ENCODE assay signal across 10 cellular contexts in the genomic region with DNA sequence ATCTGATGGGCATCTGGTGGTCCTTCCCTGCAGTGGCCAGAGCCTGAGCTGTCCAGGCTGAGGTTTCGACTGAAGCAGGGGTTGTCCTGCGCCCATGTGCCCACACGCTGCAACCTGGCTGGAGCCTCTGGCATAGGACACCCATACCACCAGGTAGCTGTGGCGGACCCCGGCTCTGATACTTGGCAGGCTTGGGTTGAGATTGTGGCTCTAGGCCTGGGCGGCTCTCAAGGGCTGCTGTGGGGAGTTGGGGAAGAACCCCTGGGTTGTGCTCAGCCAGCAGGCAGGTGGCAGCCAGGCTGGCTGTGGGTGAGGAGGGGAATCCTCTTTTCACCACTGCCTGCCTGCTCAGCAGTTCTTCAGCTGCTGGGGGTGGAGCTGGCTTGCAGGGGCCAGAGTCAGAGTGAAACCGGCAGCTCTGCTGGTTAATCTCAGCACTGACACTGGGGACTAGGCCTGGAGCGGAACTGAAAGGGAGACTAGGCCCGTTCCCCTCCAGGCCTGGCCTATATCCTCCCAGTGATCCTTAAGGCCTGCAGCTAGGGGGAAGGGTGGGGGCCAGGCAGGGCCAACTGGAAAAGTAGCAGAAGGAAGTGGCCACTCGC. TPM values are rescaled to one million over a fixed set of nuclear protein-coding genes. Genes with fewer than 3 reads are reported as not detected.
DNase-seq lines count a peak whose midpoint lies in the region; ATAC-seq and TF ChIP-seq lines count a peak whose summit lies in the region.
"Had no signal": no experiment of that assay in that cellular context is flagged by ENCODE, and none has a peak within 500 bp of the region (broad histone marks: within the 10 kb centered on the region; RNA-seq: fewer than 3 reads in every experiment).

No MANE protein-coding gene starts in this region.

- POLR2A ChIA-PET in MCF 10A (lab: Yijun Ruan, JAX) (interaction anchor here (0.6 to 1.0 kb wide), 2 partner anchors 15 to 39 kb away, joined by 3 to 4 read pairs; no protein-coding TSS in a partner anchor), WTC11 (lab: Charles Lee) (interaction anchor here (0.5 to 1.6 kb wide), 5 partner anchors 20 to 325 kb away, joined by 3 to 5 read pairs (median 3); no protein-coding TSS in a partner anchor)

- 88 to 89% methylated on average over 6 to 9 of the region's 10 CpGs for WGBS in mesodermal cell (ENCODE audit: insufficient coverage in 2 of 2), 2 experiments

- no peaks in the 10 kb centered on the region for H3K9me3 ChIP-seq in breast epithelium
- no peaks in the 10 kb centered on the region for H3K9me3 ChIP-seq in mesodermal cell (ENCODE audit: control insufficient read depth, low read length)
- H3K9me3 ChIP-seq: Caco-2 had no signal

- H3K4me1 Mint-ChIP-seq in MCF 10A (ENCODE audit: insufficient read depth, unreplicated experiment) (peaks cover 23% of the 10 kb centered on the region), WTC11 (peaks cover 25% of the 10 kb centered on the region), chondrocyte (ENCODE audit: low read depth) (peaks cover 33% of the 10 kb centered on the region)

- no peak for DNase-seq in breast epithelium (ENCODE audit: low spot score in 2 of 2)
- DNase-seq in MCF 10A (ENCODE audit: unreplicated experiment), result no peak
- no peak for DNase-seq in WTC11 (ENCODE audit: low spot score)
- no peak for DNase-seq in chondrocyte (ENCODE audit: low spot score)
- peak; percentile 69 to 75 for DNase-seq in stimulated activated CD8-positive, alpha-beta memory T cell treated with anti-CD3 and anti-CD28 coated beads, Interleukin-7, amount 100 ng/mL, for 4 hours (ENCODE audit: low read depth in 2 of 2)
- no peak for DNase-seq in NCI-H187 treated with DMSO at 0.1 percent for 48 hours (lab: John Stamatoyannopoulos, UW)

- no TSS peak for BruUV-seq in MCF 10A (replicated peaks; lab: Mats Ljungman, UMichigan)

- H3K9me3 Mint-ChIP-seq in MCF 10A (ENCODE audit: unreplicated experiment) (no peaks in the 10 kb centered on the region), WTC11 (no peaks in the 10 kb centered on the region), chondrocyte (ENCODE audit: low read depth) (no peaks in the 10 kb centered on the region)
- H3K9me3 Mint-ChIP-seq: mesothelial cell of epicardium had no signal

- no peaks in the 10 kb centered on the region for H3K27me3 Mint-ChIP-seq in MCF 10A (ENCODE audit: insufficient read depth, unreplicated experiment)
- no peaks in the 10 kb centered on the region for H3K27me3 Mint-ChIP-seq in WTC11 (ENCODE audit: low read depth)
- H3K27me3 Mint-ChIP-seq in chondrocyte (ENCODE audit: low read depth), result no peaks in the 10 kb centered on the region

- ATAC-seq in HG03439 (IDR thresholded peaks at IDR 0.05; ENCODE audit: unreplicated experiment) (peak; percentile 77), WTC11 (peak; percentile 25)

- H3K4me3 ChIP-seq in breast epithelium, result peak overlapping the region in 1 of 3 donors; percentile 30
- H3K4me3 ChIP-seq in mesodermal cell (ENCODE audit: extremely low read depth, insufficient read depth, low read length, poor library complexity, severe bottlenecking), result no peak overlapping the region

- no peak for TF ChIP-seq POLR2A in breast epithelium (IDR thresholded peaks at IDR 0.05)

- H3K27ac ChIP-seq in breast epithelium, result peak overlapping the region; percentile 45 to 80
- H3K27ac ChIP-seq in mesodermal cell (ENCODE audit: low read depth, low read length, severe bottlenecking), result peak overlapping the region; percentile 84

- no peak overlapping the region for H3K27ac Mint-ChIP-seq in MCF 10A (ENCODE audit: low read depth, unreplicated experiment)
- peak overlapping the region; percentile 60 for H3K27ac Mint-ChIP-seq in WTC11
- peak overlapping the region; percentile 36 for H3K27ac Mint-ChIP-seq in chondrocyte (ENCODE audit: unreplicated experiment)
- H3K27ac Mint-ChIP-seq: mesothelial cell of epicardium had no signal

- CTCF ChIA-PET in MCF 10A (lab: Yijun Ruan, JAX), result interaction anchor here (0.6 to 4.0 kb wide), 5 partner anchors 14 to 437 kb away, joined by 3 to 35 read pairs (median 4); no protein-coding TSS in a partner anchor
- CTCF ChIA-PET in WTC11 (lab: Charles Lee), result interaction anchor here (0.6 to 3.8 kb wide), 10 partner anchors 8 to 229 kb away, joined by 3 to 38 read pairs (median 5); a partner anchor contains a TSS

- intact Hi-C loops in breast epithelium (cut with DNase I; ENCODE audit: low total_unique reads), result loop anchor here (5.0 kb wide), 1 partner anchor 48 kb away; no protein-coding TSS in a partner anchor
- intact Hi-C loops in MCF 10A (cut with micrococcal nuclease), result no loop called here

- no peak overlapping the region for H3K4me3 Mint-ChIP-seq in MCF 10A (ENCODE audit: unreplicated experiment)
- no peak overlapping the region for H3K4me3 Mint-ChIP-seq in WTC11
- H3K4me3 Mint-ChIP-seq in chondrocyte (ENCODE audit: unreplicated experiment), result no peak overlapping the region
- H3K4me3 Mint-ChIP-seq: mesothelial cell of epicardium had no signal

- H3K36me3 ChIP-seq in breast epithelium, result no peaks in the 10 kb centered on the region
- peaks cover 83% of the 10 kb centered on the region for H3K36me3 ChIP-seq in mesodermal cell (ENCODE audit: control insufficient read depth, insufficient read depth, low read length)

- TF ChIP-seq CTCF in breast epithelium (IDR thresholded peaks at IDR 0.05) (no peak), MCF 10A (IDR thresholded peaks at IDR 0.05; ENCODE audit: unreplicated experiment) (no peak), WTC11 (IDR thresholded peaks at IDR 0.05) (no peak), chondrocyte (IDR thresholded peaks at IDR 0.05) (no peak)

- H3K27me3 ChIP-seq in breast epithelium, result no peaks in the 10 kb centered on the region

- H3K4me1 ChIP-seq in breast epithelium, result peaks cover 0 to 4% of the 10 kb centered on the region in 2 donors
- peaks cover 29% of the 10 kb centered on the region for H3K4me1 ChIP-seq in mesodermal cell (ENCODE audit: control insufficient read depth, insufficient read depth, low read length, poor library complexity, severe bottlenecking)
- H3K4me1 ChIP-seq: Caco-2 had no signal

- H3K36me3 Mint-ChIP-seq in MCF 10A (ENCODE audit: insufficient read depth, unreplicated experiment), result peaks cover 66% of the 10 kb centered on the region
- peaks cover 30% of the 10 kb centered on the region for H3K36me3 Mint-ChIP-seq in WTC11
- peaks cover 13% of the 10 kb centered on the region for H3K36me3 Mint-ChIP-seq in chondrocyte (ENCODE audit: low read depth)

TF ChIP-seq in WTC11, 78 proteins besides CTCF, POLR2A, EP300 and RAD21:
- TF ChIP-seq ESRRA (CRISPR knock-in tag; IDR thresholded peaks at IDR 0.05; ENCODE audit: borderline replicate concordance), result no peak
- no peak for TF ChIP-seq KAT7 (CRISPR knock-in tag; IDR thresholded peaks at IDR 0.05; ENCODE audit: borderline replicate concordance)
- TF ChIP-seq RELA (CRISPR knock-in tag; IDR thresholded peaks at IDR 0.05; ENCODE audit: borderline replicate concordance), result no peak
- TF ChIP-seq FOXJ3 (CRISPR knock-in tag; IDR thresholded peaks at IDR 0.05; ENCODE audit: borderline replicate concordance), result no peak
- no peak for TF ChIP-seq NFE2L1 (CRISPR knock-in tag; IDR thresholded peaks at IDR 0.05)
- TF ChIP-seq, protein P1, sequence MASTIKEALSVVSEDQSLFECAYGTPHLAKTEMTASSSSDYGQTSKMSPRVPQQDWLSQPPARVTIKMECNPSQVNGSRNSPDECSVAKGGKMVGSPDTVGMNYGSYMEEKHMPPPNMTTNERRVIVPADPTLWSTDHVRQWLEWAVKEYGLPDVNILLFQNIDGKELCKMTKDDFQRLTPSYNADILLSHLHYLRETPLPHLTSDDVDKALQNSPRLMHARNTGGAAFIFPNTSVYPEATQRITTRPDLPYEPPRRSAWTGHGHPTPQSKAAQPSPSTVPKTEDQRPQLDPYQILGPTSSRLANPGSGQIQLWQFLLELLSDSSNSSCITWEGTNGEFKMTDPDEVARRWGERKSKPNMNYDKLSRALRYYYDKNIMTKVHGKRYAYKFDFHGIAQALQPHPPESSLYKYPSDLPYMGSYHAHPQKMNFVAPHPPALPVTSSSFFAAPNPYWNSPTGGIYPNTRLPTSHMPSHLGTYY (CRISPR knock-in tag; IDR thresholded peaks at IDR 0.05), result no peak
- no peak for TF ChIP-seq GABPB1 (CRISPR knock-in tag; IDR thresholded peaks at IDR 0.05)
- TF ChIP-seq ETV6 (CRISPR knock-in tag; IDR thresholded peaks at IDR 0.05), result no peak
- no peak for TF ChIP-seq ZNF263 (CRISPR knock-in tag; IDR thresholded peaks at IDR 0.05; ENCODE audit: low read depth)
- no peak for TF ChIP-seq JUN (CRISPR knock-in tag; IDR thresholded peaks at IDR 0.05)
- TF ChIP-seq ZNF396 (CRISPR knock-in tag; IDR thresholded peaks at IDR 0.05; ENCODE audit: borderline replicate concordance), result no peak
- TF ChIP-seq, protein P2, sequence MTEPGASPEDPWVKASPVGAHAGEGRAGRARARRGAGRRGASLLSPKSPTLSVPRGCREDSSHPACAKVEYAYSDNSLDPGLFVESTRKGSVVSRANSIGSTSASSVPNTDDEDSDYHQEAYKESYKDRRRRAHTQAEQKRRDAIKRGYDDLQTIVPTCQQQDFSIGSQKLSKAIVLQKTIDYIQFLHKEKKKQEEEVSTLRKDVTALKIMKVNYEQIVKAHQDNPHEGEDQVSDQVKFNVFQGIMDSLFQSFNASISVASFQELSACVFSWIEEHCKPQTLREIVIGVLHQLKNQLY (CRISPR knock-in tag; IDR thresholded peaks at IDR 0.05), result no peak
- no peak for TF ChIP-seq ATF1 (CRISPR knock-in tag; IDR thresholded peaks at IDR 0.05)

RNA-seq across cellular contexts. Expression of a gene that starts 39.1 kb away (rescaled TPM):
- total RNA-seq in breast epithelium (10 to 100 TPM; 13.9 to 27.4 (median 17.4) TPM), MCF 10A (2022) (4.5 and 5.1 TPM in 2 replicates), WTC11 (2021) (20.5 to 31.8 TPM (median 20.7 TPM) in 3 replicates), chondrocyte (14.7 to 20.0 TPM (median 18.3 TPM) in 3 replicates)
- 25.4 TPM for polyA plus RNA-seq in mesodermal cell (2013, experiment 1 of 2)
- polyA plus RNA-seq in mesodermal cell (2013, experiment 2 of 2), result 21.4 TPM

Comparison
In these comparisons a context has a peak if more than half of its experiments do, and no peak if none do; other contexts are left out.
1. DNase-seq: peak in stimulated activated CD8-positive, alpha-beta memory T cell treated with anti-CD3 and anti-CD28 coated beads, Interleukin-7, amount 100 ng/mL, for 4 hours (2 of 2); none in breast epithelium (0 of 2), MCF 10A (single experiment), WTC11 (single experiment), chondrocyte (single experiment) and NCI-H187 treated with DMSO at 0.1 percent for 48 hours (single experiment).